In the genomic region with DNA sequence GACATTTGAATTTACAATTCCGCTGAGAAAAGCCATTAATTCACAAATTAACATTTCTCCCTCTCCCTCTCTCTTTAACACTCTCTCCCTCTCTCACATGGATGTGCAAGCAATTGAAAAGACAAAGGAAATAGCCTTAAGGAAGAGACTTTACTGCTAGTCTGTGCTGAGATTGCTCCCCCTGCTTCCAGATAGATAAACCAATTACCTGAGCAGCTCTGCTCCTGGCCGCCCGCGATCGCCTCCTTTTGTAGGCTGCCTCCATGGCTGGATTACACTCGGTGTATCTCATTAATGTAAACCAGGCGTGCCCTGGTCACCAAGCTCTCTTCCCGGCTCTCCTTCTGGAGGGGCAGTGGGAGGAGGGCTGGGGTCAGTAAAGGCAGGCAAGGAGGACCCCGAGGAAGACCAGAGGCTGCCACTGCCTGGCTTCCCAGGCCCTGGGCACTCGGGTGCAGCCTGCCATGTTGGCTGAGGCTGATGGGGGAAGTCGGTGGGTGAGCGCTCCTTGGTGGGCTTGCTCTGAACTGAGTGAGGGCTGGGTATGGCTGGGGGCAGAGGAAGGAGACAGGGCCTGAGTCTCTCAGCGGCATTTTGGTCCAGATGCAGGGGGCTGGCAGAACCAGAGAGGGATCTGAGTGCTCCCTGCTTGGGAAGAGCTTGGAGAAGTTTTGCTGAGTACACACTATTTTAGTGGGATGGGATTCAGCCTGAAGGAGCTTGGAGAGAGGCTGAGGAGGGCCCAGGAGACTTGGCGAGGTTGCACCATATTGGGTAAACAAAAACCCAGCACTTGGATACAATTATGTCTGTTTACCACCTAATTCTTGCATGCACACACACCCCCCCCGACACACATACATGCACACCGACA, we compare ENCODE assay signal across 1 cellular context.
TF ChIP-seq lines count a peak whose summit lies in the region.

No MANE protein-coding gene starts in this region.

TF ChIP-seq in WTC11, 78 proteins besides CTCF, POLR2A, EP300 and RAD21:
- TF ChIP-seq, protein P1, sequence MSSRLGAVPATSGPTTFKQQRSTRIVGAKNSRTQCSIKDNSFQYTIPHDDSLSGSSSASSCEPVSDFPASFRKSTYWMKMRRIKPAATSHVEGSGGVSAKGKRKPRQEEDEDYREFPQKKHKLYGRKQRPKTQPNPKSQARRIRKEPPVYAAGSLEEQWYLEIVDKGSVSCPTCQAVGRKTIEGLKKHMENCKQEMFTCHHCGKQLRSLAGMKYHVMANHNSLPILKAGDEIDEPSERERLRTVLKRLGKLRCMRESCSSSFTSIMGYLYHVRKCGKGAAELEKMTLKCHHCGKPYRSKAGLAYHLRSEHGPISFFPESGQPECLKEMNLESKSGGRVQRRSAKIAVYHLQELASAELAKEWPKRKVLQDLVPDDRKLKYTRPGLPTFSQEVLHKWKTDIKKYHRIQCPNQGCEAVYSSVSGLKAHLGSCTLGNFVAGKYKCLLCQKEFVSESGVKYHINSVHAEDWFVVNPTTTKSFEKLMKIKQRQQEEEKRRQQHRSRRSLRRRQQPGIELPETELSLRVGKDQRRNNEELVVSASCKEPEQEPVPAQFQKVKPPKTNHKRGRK (CRISPR knock-in tag; IDR thresholded peaks at IDR 0.05; ENCODE audit: borderline replicate concordance): no peak
- TF ChIP-seq, protein P2, sequence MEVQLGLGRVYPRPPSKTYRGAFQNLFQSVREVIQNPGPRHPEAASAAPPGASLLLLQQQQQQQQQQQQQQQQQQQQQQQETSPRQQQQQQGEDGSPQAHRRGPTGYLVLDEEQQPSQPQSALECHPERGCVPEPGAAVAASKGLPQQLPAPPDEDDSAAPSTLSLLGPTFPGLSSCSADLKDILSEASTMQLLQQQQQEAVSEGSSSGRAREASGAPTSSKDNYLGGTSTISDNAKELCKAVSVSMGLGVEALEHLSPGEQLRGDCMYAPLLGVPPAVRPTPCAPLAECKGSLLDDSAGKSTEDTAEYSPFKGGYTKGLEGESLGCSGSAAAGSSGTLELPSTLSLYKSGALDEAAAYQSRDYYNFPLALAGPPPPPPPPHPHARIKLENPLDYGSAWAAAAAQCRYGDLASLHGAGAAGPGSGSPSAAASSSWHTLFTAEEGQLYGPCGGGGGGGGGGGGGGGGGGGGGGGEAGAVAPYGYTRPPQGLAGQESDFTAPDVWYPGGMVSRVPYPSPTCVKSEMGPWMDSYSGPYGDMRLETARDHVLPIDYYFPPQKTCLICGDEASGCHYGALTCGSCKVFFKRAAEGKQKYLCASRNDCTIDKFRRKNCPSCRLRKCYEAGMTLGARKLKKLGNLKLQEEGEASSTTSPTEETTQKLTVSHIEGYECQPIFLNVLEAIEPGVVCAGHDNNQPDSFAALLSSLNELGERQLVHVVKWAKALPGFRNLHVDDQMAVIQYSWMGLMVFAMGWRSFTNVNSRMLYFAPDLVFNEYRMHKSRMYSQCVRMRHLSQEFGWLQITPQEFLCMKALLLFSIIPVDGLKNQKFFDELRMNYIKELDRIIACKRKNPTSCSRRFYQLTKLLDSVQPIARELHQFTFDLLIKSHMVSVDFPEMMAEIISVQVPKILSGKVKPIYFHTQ (CRISPR knock-in tag; IDR thresholded peaks at IDR 0.05): no peak
- TF ChIP-seq CREB1 (CRISPR knock-in tag; IDR thresholded peaks at IDR 0.05) (no peak), GTF2I (CRISPR knock-in tag; conservative IDR thresholded peaks at IDR 0.05) (no peak), ZNF396 (CRISPR knock-in tag; IDR thresholded peaks at IDR 0.05; ENCODE audit: borderline replicate concordance) (no peak), EMX1 (CRISPR knock-in tag; IDR thresholded peaks at IDR 0.05) (no peak), JUN (CRISPR knock-in tag; IDR thresholded peaks at IDR 0.05) (no peak), ZNF423 (CRISPR knock-in tag; IDR thresholded peaks at IDR 0.05) (no peak), ZNF121 (CRISPR knock-in tag; IDR thresholded peaks at IDR 0.05) (no peak), ELF4 (CRISPR knock-in tag; IDR thresholded peaks at IDR 0.05; ENCODE audit: low read depth) (no peak), ATF1 (CRISPR knock-in tag; IDR thresholded peaks at IDR 0.05) (no peak)
- TF ChIP-seq, protein P3, sequence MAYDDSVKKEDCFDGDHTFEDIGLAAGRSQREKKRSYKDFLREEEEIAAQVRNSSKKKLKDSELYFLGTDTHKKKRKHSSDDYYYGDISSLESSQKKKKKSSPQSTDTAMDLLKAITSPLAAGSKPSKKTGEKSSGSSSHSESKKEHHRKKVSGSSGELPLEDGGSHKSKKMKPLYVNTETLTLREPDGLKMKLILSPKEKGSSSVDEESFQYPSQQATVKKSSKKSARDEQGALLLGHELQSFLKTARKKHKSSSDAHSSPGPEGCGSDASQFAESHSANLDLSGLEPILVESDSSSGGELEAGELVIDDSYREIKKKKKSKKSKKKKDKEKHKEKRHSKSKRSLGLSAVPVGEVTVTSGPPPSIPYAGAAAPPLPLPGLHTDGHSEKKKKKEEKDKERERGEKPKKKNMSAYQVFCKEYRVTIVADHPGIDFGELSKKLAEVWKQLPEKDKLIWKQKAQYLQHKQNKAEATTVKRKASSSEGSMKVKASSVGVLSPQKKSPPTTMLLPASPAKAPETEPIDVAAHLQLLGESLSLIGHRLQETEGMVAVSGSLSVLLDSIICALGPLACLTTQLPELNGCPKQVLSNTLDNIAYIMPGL (CRISPR knock-in tag; IDR thresholded peaks at IDR 0.05): no peak
- TF ChIP-seq, protein P4, sequence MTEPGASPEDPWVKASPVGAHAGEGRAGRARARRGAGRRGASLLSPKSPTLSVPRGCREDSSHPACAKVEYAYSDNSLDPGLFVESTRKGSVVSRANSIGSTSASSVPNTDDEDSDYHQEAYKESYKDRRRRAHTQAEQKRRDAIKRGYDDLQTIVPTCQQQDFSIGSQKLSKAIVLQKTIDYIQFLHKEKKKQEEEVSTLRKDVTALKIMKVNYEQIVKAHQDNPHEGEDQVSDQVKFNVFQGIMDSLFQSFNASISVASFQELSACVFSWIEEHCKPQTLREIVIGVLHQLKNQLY (CRISPR knock-in tag; IDR thresholded peaks at IDR 0.05): no peak
- TF ChIP-seq, protein P5, sequence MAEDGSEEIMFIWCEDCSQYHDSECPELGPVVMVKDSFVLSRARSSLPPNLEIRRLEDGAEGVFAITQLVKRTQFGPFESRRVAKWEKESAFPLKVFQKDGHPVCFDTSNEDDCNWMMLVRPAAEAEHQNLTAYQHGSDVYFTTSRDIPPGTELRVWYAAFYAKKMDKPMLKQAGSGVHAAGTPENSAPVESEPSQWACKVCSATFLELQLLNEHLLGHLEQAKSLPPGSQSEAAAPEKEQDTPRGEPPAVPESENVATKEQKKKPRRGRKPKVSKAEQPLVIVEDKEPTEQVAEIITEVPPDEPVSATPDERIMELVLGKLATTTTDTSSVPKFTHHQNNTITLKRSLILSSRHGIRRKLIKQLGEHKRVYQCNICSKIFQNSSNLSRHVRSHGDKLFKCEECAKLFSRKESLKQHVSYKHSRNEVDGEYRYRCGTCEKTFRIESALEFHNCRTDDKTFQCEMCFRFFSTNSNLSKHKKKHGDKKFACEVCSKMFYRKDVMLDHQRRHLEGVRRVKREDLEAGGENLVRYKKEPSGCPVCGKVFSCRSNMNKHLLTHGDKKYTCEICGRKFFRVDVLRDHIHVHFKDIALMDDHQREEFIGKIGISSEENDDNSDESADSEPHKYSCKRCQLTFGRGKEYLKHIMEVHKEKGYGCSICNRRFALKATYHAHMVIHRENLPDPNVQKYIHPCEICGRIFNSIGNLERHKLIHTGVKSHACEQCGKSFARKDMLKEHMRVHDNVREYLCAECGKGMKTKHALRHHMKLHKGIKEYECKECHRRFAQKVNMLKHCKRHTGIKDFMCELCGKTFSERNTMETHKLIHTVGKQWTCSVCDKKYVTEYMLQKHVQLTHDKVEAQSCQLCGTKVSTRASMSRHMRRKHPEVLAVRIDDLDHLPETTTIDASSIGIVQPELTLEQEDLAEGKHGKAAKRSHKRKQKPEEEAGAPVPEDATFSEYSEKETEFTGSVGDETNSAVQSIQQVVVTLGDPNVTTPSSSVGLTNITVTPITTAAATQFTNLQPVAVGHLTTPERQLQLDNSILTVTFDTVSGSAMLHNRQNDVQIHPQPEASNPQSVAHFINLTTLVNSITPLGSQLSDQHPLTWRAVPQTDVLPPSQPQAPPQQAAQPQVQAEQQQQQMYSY (CRISPR knock-in tag; IDR thresholded peaks at IDR 0.05): no peak
- TF ChIP-seq, protein P6, sequence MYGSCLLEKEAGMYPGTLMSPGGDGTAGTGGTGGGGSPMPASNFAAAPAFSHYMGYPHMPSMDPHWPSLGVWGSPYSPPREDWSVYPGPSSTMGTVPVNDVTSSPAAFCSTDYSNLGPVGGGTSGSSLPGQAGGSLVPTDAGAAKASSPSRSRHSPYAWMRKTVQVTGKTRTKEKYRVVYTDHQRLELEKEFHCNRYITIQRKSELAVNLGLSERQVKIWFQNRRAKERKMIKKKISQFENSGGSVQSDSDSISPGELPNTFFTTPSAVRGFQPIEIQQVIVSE (CRISPR knock-in tag; IDR thresholded peaks at IDR 0.05; ENCODE audit: borderline replicate concordance): no peak
- TF ChIP-seq, protein P7, sequence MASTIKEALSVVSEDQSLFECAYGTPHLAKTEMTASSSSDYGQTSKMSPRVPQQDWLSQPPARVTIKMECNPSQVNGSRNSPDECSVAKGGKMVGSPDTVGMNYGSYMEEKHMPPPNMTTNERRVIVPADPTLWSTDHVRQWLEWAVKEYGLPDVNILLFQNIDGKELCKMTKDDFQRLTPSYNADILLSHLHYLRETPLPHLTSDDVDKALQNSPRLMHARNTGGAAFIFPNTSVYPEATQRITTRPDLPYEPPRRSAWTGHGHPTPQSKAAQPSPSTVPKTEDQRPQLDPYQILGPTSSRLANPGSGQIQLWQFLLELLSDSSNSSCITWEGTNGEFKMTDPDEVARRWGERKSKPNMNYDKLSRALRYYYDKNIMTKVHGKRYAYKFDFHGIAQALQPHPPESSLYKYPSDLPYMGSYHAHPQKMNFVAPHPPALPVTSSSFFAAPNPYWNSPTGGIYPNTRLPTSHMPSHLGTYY (CRISPR knock-in tag; IDR thresholded peaks at IDR 0.05): no peak
